ENCODE assay signal across 27 cellular contexts in the genomic region with DNA sequence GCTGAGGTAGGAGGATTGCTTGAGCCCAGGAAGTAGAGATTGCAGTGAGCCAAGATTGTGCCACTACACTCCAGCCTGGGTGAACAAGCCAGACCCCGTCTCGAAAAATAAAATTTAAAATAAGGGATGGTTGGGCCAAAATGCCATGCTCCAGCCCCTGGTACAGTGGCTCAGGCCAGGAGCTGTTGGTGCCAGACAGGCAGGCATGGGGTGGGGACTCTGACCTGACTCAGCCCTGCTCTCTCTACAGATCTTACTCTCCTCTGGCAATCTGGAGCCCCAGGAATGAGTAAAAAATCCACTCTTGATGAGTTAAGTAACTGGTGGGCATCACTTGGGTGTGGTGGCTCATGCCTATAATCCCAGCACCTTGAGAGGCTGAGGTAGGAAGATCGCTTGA.
"Had no signal": no experiment of that assay in that cellular context is flagged by ENCODE, and none has a peak within 500 bp of the region (broad histone marks: within the 10 kb centered on the region; RNA-seq: fewer than 3 reads in every experiment).

No MANE protein-coding gene starts in this region.

- H3K4me1 ChIP-seq: left ventricle myocardium inferior, pancreas, prostate gland, suprapubic skin, tibial artery, upper lobe of right lung had no signal

- H3K4me3 Mint-ChIP-seq: immature natural killer cell; memory B cell; naive thymus-derived CD4-positive, alpha-beta T cell; nephron; neural crest cell; stimulated activated naive CD8-positive, alpha-beta T cell treated with anti-CD3 and anti-CD28 coated beads, Interleukin-15, Interleukin-2, amounts not matched to agents 100 ng/mL and 50 ng/mL, for 24 hours had no signal

- H3K27ac ChIP-seq: left ventricle myocardium inferior, pancreas, prostate gland, skin epidermis, suprapubic skin, thoracic aorta, tibial artery, upper lobe of right lung had no signal

- H3K9me3 Mint-ChIP-seq: immature natural killer cell; memory B cell; naive thymus-derived CD4-positive, alpha-beta T cell; nephron; neural crest cell; stimulated activated naive CD8-positive, alpha-beta T cell treated with anti-CD3 and anti-CD28 coated beads, Interleukin-15, Interleukin-2, amounts not matched to agents 100 ng/mL and 50 ng/mL, for 24 hours had no signal

- DNase-seq: hypothalamus; immature natural killer cell; left ventricle myocardium inferior; midbrain; mucosa of descending colon; naive thymus-derived CD4-positive, alpha-beta T cell; nucleus accumbens; retina; right cardiac atrium; stimulated activated CD4-positive, alpha-beta T cell treated with anti-CD3 and anti-CD28 coated beads, Interleukin-12 subunit alpha, Interleukin-12 subunit beta, amount 100 ng/mL, for 4 hours; stimulated activated CD4-positive, alpha-beta T cell treated with anti-CD3 and anti-CD28 coated beads, Interleukin-15, amount 100 ng/mL, for 24 hours; stimulated activated CD4-positive, alpha-beta T cell treated with anti-CD3 and anti-CD28 coated beads, Interleukin-2, amount 100 ng/mL, for 24 hours; stimulated activated CD4-positive, alpha-beta T cell treated with anti-CD3 and anti-CD28 coated beads, Interleukin-4, amount 100 ng/mL, for 1 hour; stimulated activated naive CD4-positive, alpha-beta T cell; tibial artery; trophoblast cell; upper lobe of right lung had no signal

- H3K27me3 Mint-ChIP-seq: memory B cell; naive thymus-derived CD4-positive, alpha-beta T cell; stimulated activated naive CD8-positive, alpha-beta T cell treated with anti-CD3 and anti-CD28 coated beads, Interleukin-15, Interleukin-2, amounts not matched to agents 100 ng/mL and 50 ng/mL, for 24 hours had no signal

- H3K4me1 Mint-ChIP-seq: naive thymus-derived CD4-positive, alpha-beta T cell; nephron; neural crest cell had no signal

- H3K4me3 ChIP-seq: left ventricle myocardium inferior, mucosa of descending colon, pancreas, prostate gland, skin epidermis, suprapubic skin, thoracic aorta, tibial artery, upper lobe of right lung had no signal

- H3K9me3 ChIP-seq: left ventricle myocardium inferior, mucosa of descending colon, pancreas, prostate gland, suprapubic skin, thoracic aorta, tibial artery, upper lobe of right lung had no signal

- ATAC-seq: mucosa of descending colon; naive thymus-derived CD4-positive, alpha-beta T cell; pancreas; sciatic nerve; upper lobe of right lung had no signal

- H3K27ac Mint-ChIP-seq: immature natural killer cell; memory B cell; naive thymus-derived CD4-positive, alpha-beta T cell; nephron; stimulated activated naive CD8-positive, alpha-beta T cell treated with anti-CD3 and anti-CD28 coated beads, Interleukin-15, Interleukin-2, amounts not matched to agents 100 ng/mL and 50 ng/mL, for 24 hours had no signal
